Comparison of ENCODE assay signal across 8 cellular contexts in the genomic region with DNA sequence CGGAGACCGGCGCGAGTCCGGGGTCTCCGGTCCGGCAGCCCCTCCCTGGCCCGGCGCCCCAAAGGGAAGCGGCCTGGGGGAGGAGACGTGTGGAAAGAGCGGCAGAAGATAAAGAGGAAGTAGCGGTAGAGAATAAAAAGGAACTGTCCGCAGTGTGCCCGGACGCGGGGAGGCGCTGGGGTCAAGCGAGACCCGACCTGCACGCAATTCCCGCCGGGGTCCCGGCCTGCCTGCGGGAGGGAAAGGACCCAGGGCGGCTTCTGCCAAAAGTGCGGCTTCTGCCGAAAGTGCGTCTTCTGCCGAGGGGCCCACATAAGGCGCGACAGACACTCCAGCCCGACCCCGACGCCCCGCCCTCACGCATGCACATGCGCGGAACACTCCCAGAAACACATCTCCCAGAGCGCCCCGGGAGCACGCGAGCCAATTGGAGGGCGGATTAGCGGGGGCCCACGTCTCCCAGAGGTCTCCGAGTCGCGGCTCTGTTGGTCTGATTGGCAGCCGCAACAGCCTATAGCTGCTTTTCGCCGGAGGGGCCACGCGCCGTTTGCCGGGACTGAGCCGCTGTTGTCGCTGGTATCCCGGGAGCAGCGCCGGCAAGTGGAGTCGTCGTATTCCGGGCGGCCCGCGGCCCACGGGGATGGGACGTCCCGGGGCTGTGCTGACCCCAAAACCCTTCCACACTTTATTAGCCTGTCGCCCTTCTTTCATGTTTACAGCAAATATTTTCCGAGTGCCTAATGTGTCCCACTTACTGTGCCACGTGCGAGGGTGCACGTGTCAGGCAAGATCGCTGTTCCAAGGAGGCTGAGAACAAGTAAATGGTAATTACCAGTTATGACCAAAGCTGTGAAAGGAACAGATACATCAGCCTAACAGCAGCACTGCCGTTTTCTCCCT. TPM values are rescaled to one million over a fixed set of nuclear protein-coding genes. Genes with fewer than 3 reads are reported as not detected.
DNase-seq lines count a peak whose midpoint lies in the region; ATAC-seq, FAIRE-seq and TF ChIP-seq lines count a peak whose summit lies in the region.

No MANE protein-coding gene starts in this region.

- no TSS peak for BruUV-seq in HepG2 (replicated peaks; lab: Mats Ljungman, UMichigan)

- H3K4me2 ChIP-seq in BLaER1 treated with 17β-estradiol and CSF1 and Interleukin-3, amounts not matched to agents 10 nM and 100 nM = peak overlapping the region; percentile 68 to 95 (median 85)
- peak overlapping the region; percentile 95 for H3K4me2 ChIP-seq in HepG2 (ENCODE audit: low read depth, low read length)

- in situ Hi-C loops in HepG2 (cut with HindIII; ENCODE audit: extremely low pct_ligation_motif_present, low pct_unique_long_range_greater_than_20kb) = no loop called here

- CTCF ChIA-PET in activated CD4-positive, alpha-beta T cell treated with anti-CD3 and anti-CD28 coated beads, Interleukin-2, amount 10 ng/mL, durations not matched to agents 7 days and 5 days (lab: Charles Lee) = interaction anchor here (1.0 to 1.1 kb wide), 2 partner anchors 8 to 55 kb away, joined by 3 to 4 read pairs; partner anchors contain the start of gene MEFV
- CTCF ChIA-PET in HepG2 (lab: Yijun Ruan, JAX; ENCODE audit: low intra/inter-chr PET ratio, low total read pairs) = no interaction called here

- H3K4me1 ChIP-seq in BLaER1 treated with 17β-estradiol and CSF1 and Interleukin-3, amounts not matched to agents 10 nM and 100 nM = peaks cover 7 to 43% (median 21%) of the 10 kb centered on the region in 10 experiments; a peak in 18 of 20 replicates
- peaks cover 71% of the 10 kb centered on the region for H3K4me1 ChIP-seq in HepG2 (ENCODE audit: insufficient read depth, low read length)

- peak overlapping the region; percentile 98 for H3K27ac Mint-ChIP-seq in activated CD4-positive, alpha-beta T cell treated with anti-CD3 and anti-CD28 coated beads, Interleukin-2, amount 10 ng/mL, durations not matched to agents 7 days and 5 days

- TF ChIP-seq EP300 in HepG2 (IDR thresholded peaks at IDR 0.05; ENCODE audit: low read depth in 2 of 2, low read length in 2 of 2) (no peak), HepG2 (CRISPR knock-in tag; IDR thresholded peaks at IDR 0.05; ENCODE audit: borderline replicate concordance) (no peak)

- 1% methylated on average over 24 of the region's 77 CpGs for WGBS in HepG2 (ENCODE audit: low lambda C conversion rate)

- H3K27me3 ChIP-seq in BLaER1 treated with 17β-estradiol and CSF1 and Interleukin-3, amounts not matched to agents 10 nM and 100 nM = no peaks in the 10 kb centered on the region
- no peaks in the 10 kb centered on the region for H3K27me3 ChIP-seq in HepG2 (ENCODE audit: control insufficient read depth in 1 of 2, insufficient read depth in 2 of 2, low read length in 2 of 2)

- peaks cover 0 to 41% (median 25%) of the 10 kb centered on the region in 11 experiments; a peak in 14 of 22 replicates for H3K36me3 ChIP-seq in BLaER1 treated with 17β-estradiol and CSF1 and Interleukin-3, amounts not matched to agents 10 nM and 100 nM
- no peaks in the 10 kb centered on the region for H3K36me3 ChIP-seq in HepG2 (replicated peaks in 1 of 2; ENCODE audit: control insufficient read depth in 1 of 2, insufficient read depth in 2 of 2, low read length in 2 of 2)

- H3K4me1 Mint-ChIP-seq in activated CD4-positive, alpha-beta T cell treated with anti-CD3 and anti-CD28 coated beads, Interleukin-2, amount 10 ng/mL, durations not matched to agents 7 days and 5 days = peaks cover 33% of the 10 kb centered on the region

- peak overlapping the region; percentile 61 to 84 (median 76) for H3K4me3 ChIP-seq in BLaER1 treated with 17β-estradiol and CSF1 and Interleukin-3, amounts not matched to agents 10 nM and 100 nM
- H3K4me3 ChIP-seq in HepG2 (replicated peaks in 1 of 3; ENCODE audit: insufficient read depth in 1 of 3, low read depth in 2 of 3, low read length in 3 of 3) = peak overlapping the region; percentile 60 to 79 (median 71)

- H3K4me3 Mint-ChIP-seq in activated CD4-positive, alpha-beta T cell treated with anti-CD3 and anti-CD28 coated beads, Interleukin-2, amount 10 ng/mL, durations not matched to agents 7 days and 5 days = peak overlapping the region; percentile 89

- H3K27ac ChIP-seq in BLaER1 treated with 17β-estradiol and CSF1 and Interleukin-3, amounts not matched to agents 10 nM and 100 nM = peak overlapping the region; percentile 90 to 100 (median 98)
- H3K27ac ChIP-seq in HepG2 (ENCODE audit: extremely low read length, insufficient read depth, low read length) = peak overlapping the region; percentile 95

- DNase-seq in GM19240 (ENCODE audit: insufficient read length, low spot score) = peak; percentile 95
- DNase-seq in NCI-H526 (lab: John Stamatoyannopoulos, UW) = peak; percentile 94 to 97
- peak; percentile 97 for DNase-seq in activated CD4-positive, alpha-beta T cell treated with anti-CD3 and anti-CD28 coated beads, Interleukin-2, amount 10 ng/mL, durations not matched to agents 7 days and 5 days
- peak; percentile 97 for DNase-seq in dedifferentiated amniotic fluid mesenchymal stem cell (ENCODE audit: extremely low spot score)
- peak; percentile 97 for DNase-seq in HepG2 (ENCODE audit: low spot score)
- DNase-seq in stimulated activated CD4-positive, alpha-beta T cell treated with anti-CD3 and anti-CD28 coated beads, Interleukin-4, amount 100 ng/mL, for 1 hour = peak; percentile 99

- H3K9me3 ChIP-seq in BLaER1 treated with 17β-estradiol and CSF1 and Interleukin-3, amounts not matched to agents 10 nM and 100 nM (replicated peaks in 1 of 11) = peaks cover 0 to 47% (median 14%) of the 10 kb centered on the region in 11 experiments; a peak in 17 of 22 replicates
- H3K9me3 ChIP-seq in HepG2 (ENCODE audit: low read length) = no peaks in the 10 kb centered on the region

- TF ChIP-seq POLR2A in HepG2 (IDR thresholded peaks at IDR 0.05; ENCODE audit: insufficient read depth in 1 of 2, low read depth in 2 of 2, low read length in 2 of 2) = peak; percentile 82 to 94

- no peak overlapping the region for H2AFZ ChIP-seq in HepG2 (ENCODE audit: low read length)

- peaks cover 20% of the 10 kb centered on the region for H3K9me3 Mint-ChIP-seq in activated CD4-positive, alpha-beta T cell treated with anti-CD3 and anti-CD28 coated beads, Interleukin-2, amount 10 ng/mL, durations not matched to agents 7 days and 5 days

- TF ChIP-seq RAD21 in HepG2 (CRISPR knock-in tag; IDR thresholded peaks at IDR 0.05) = peak; percentile 68

- peaks cover 47% of the 10 kb centered on the region for H3K36me3 Mint-ChIP-seq in activated CD4-positive, alpha-beta T cell treated with anti-CD3 and anti-CD28 coated beads, Interleukin-2, amount 10 ng/mL, durations not matched to agents 7 days and 5 days (ENCODE audit: low read depth)

- H3K79me2 ChIP-seq in HepG2 (ENCODE audit: insufficient read depth, low read length) = no peaks in the 10 kb centered on the region

- peak overlapping the region; percentile 89 to 100 (median 96) for H3K9ac ChIP-seq in BLaER1 treated with 17β-estradiol and CSF1 and Interleukin-3, amounts not matched to agents 10 nM and 100 nM
- H3K9ac ChIP-seq in HepG2 (ENCODE audit: insufficient read depth, low read depth, low read length) = peak overlapping the region; percentile 78

- POLR2A ChIA-PET in activated CD4-positive, alpha-beta T cell treated with anti-CD3 and anti-CD28 coated beads, Interleukin-2, amount 10 ng/mL, durations not matched to agents 7 days and 5 days (lab: Charles Lee) = interaction anchor here (0.7 to 1.7 kb wide), 2 partner anchors 18 to 49 kb away, joined by 4 to 8 read pairs; partner anchors contain the start of gene ZNF263
- POLR2A ChIA-PET in HepG2 (lab: Yijun Ruan, JAX) = interaction anchor here (0.6 to 4.6 kb wide), 22 partner anchors 8 to 202 kb away, joined by 3 to 64 read pairs (median 4); partner anchors contain the start of genes NAA60, ZNF174, ZNF200 and ZNF263

- TF ChIP-seq CTCF in HepG2 (CRISPR knock-in tag; IDR thresholded peaks at IDR 0.05) = peak; percentile 56

- ATAC-seq in HG03469 (IDR thresholded peaks at IDR 0.05; ENCODE audit: unreplicated experiment) (peak; percentile 51), HepG2 (peak; percentile 92)

- intact Hi-C loops in HepG2 (cut with micrococcal nuclease; ENCODE audit: unreplicated experiment) = loop anchor here (2.0 to 5.0 kb wide), 2 partner anchors 18 to 72 kb away; partner anchors contain the start of gene ZNF263

- FAIRE-seq in HepG2 (lab: Jason Lieb, UNC) = peak; percentile 63

- H4K20me1 ChIP-seq in BLaER1 treated with 17β-estradiol and CSF1 and Interleukin-3, amounts not matched to agents 10 nM and 100 nM = no peaks in the 10 kb centered on the region
- no peaks in the 10 kb centered on the region for H4K20me1 ChIP-seq in HepG2 (ENCODE audit: insufficient read depth, low read length)

- no peaks in the 10 kb centered on the region for H3K27me3 Mint-ChIP-seq in activated CD4-positive, alpha-beta T cell treated with anti-CD3 and anti-CD28 coated beads, Interleukin-2, amount 10 ng/mL, durations not matched to agents 7 days and 5 days

RNA-seq across cellular contexts. Expression of gene MEFV, which starts 8.0 kb away (rescaled TPM):
- total RNA-seq in activated CD4-positive, alpha-beta T cell treated with anti-CD3 and anti-CD28 coated beads, Interleukin-2, amount 10 ng/mL, durations not matched to agents 7 days and 5 days = under 1 TPM in 1 of 2 experiments, not detected in 1; 0.10 TPM
- 0.11 TPM in 1 of 2 replicates, not detected in the other for total RNA-seq in HepG2 (2016; rRNA removed; fragmentation: Illumina TruSeq; extraction: Trizol)
- total RNA-seq in HepG2 (2016; cell fraction: cytosol; rRNA removed; fragmentation: Illumina TruSeq; extraction: Trizol; ENCODE audit: low read depth) = not detected in 2 replicates
- not detected in 2 replicates for total RNA-seq in HepG2 (2016; cell fraction: insoluble cytoplasmic fraction; rRNA removed; fragmentation: Illumina TruSeq; extraction: Trizol)
- total RNA-seq in HepG2 (2016; cell fraction: membrane; rRNA removed; fragmentation: Illumina TruSeq; extraction: Trizol) = not detected in 2 replicates
- not detected in 2 replicates for total RNA-seq in HepG2 (2016; cell fraction: nucleus; rRNA removed; fragmentation: Illumina TruSeq; extraction: Trizol)
- 0.07 and 0.22 TPM in 2 replicates for polyA plus RNA-seq in HepG2 (2011; rRNA removed)
- polyA plus RNA-seq in HepG2 (2011; cell fraction: cytosol; rRNA removed) = 0.01 TPM in 1 of 2 replicates, not detected in the other
- polyA plus RNA-seq in HepG2 (2011; cell fraction: nucleus; rRNA removed) = 0.07 and 0.16 TPM in 2 replicates
- polyA plus RNA-seq in HepG2 (2012) = 0.09 TPM in 1 of 2 replicates, not detected in the other
- polyA plus RNA-seq in HepG2 (2016; cell fraction: cytosol; fragmentation: Illumina TruSeq; extraction: Trizol; ENCODE audit: low read depth) = not detected in 2 replicates
- 0.15 TPM in 1 of 2 replicates, not detected in the other for polyA plus RNA-seq in HepG2 (2016; cell fraction: insoluble cytoplasmic fraction; fragmentation: Illumina TruSeq; extraction: Trizol; ENCODE audit: low read depth)
- not detected in 2 replicates for polyA plus RNA-seq in HepG2 (2016; cell fraction: membrane; fragmentation: Illumina TruSeq; extraction: Trizol; ENCODE audit: low read depth)
- not detected in 2 replicates for polyA plus RNA-seq in HepG2 (2016; cell fraction: nucleus; fragmentation: Illumina TruSeq; extraction: Trizol; ENCODE audit: insufficient read depth, low read depth)
- 0.07 and 0.12 TPM in 2 replicates for polyA minus RNA-seq in HepG2 (2011; rRNA and poly(A)+ RNA removed; ENCODE audit: low replicate concordance)
- polyA minus RNA-seq in HepG2 (2011; cell fraction: cytosol; rRNA and poly(A)+ RNA removed) = not detected in 2 replicates
- polyA minus RNA-seq in HepG2 (2011; cell fraction: nucleus; rRNA and poly(A)+ RNA removed) = not detected in 2 replicates

RNA-seq across cellular contexts. Expression of gene ZNF263, which starts 18.9 kb away (rescaled TPM):
- 10 to 100 TPM; 25.7 to 25.9 TPM for total RNA-seq in activated CD4-positive, alpha-beta T cell treated with anti-CD3 and anti-CD28 coated beads, Interleukin-2, amount 10 ng/mL, durations not matched to agents 7 days and 5 days
- 40.3 and 41.2 TPM in 2 replicates for total RNA-seq in HepG2 (2016; rRNA removed; fragmentation: Illumina TruSeq; extraction: Trizol)
- 5.3 TPM in 2 replicates for total RNA-seq in HepG2 (2016; cell fraction: cytosol; rRNA removed; fragmentation: Illumina TruSeq; extraction: Trizol; ENCODE audit: low read depth)
- total RNA-seq in HepG2 (2016; cell fraction: insoluble cytoplasmic fraction; rRNA removed; fragmentation: Illumina TruSeq; extraction: Trizol) = 37.2 and 40.1 TPM in 2 replicates
- 18.8 and 22.5 TPM in 2 replicates for total RNA-seq in HepG2 (2016; cell fraction: membrane; rRNA removed; fragmentation: Illumina TruSeq; extraction: Trizol)
- 32.1 and 42.1 TPM in 2 replicates for total RNA-seq in HepG2 (2016; cell fraction: nucleus; rRNA removed; fragmentation: Illumina TruSeq; extraction: Trizol)
- polyA plus RNA-seq in HepG2 (2011; rRNA removed) = 10.2 and 14.7 TPM in 2 replicates
- polyA plus RNA-seq in HepG2 (2011; cell fraction: cytosol; rRNA removed) = 11.3 and 11.7 TPM in 2 replicates
- polyA plus RNA-seq in HepG2 (2011; cell fraction: nucleus; rRNA removed) = 31.7 and 37.4 TPM in 2 replicates
- polyA plus RNA-seq in HepG2 (2012) = 19.6 and 24.4 TPM in 2 replicates
- polyA plus RNA-seq in HepG2 (2016; cell fraction: cytosol; fragmentation: Illumina TruSeq; extraction: Trizol; ENCODE audit: low read depth) = 2.7 TPM in 2 replicates
- 30.0 and 30.7 TPM in 2 replicates for polyA plus RNA-seq in HepG2 (2016; cell fraction: insoluble cytoplasmic fraction; fragmentation: Illumina TruSeq; extraction: Trizol; ENCODE audit: low read depth)
- polyA plus RNA-seq in HepG2 (2016; cell fraction: membrane; fragmentation: Illumina TruSeq; extraction: Trizol; ENCODE audit: low read depth) = 9.5 and 9.9 TPM in 2 replicates
- polyA plus RNA-seq in HepG2 (2016; cell fraction: nucleus; fragmentation: Illumina TruSeq; extraction: Trizol; ENCODE audit: insufficient read depth, low read depth) = 40.2 and 42.2 TPM in 2 replicates
- 17.4 and 17.7 TPM in 2 replicates for polyA minus RNA-seq in HepG2 (2011; rRNA and poly(A)+ RNA removed; ENCODE audit: low replicate concordance)
- 10.1 and 13.1 TPM in 2 replicates for polyA minus RNA-seq in HepG2 (2011; cell fraction: cytosol; rRNA and poly(A)+ RNA removed)
- 38.5 and 50.5 TPM in 2 replicates for polyA minus RNA-seq in HepG2 (2011; cell fraction: nucleus; rRNA and poly(A)+ RNA removed)

RNA-seq across cellular contexts. Expression of gene ZNF200, which starts 29.4 kb away (rescaled TPM):
- 10 to 100 TPM; 11.7 to 12.1 TPM for total RNA-seq in activated CD4-positive, alpha-beta T cell treated with anti-CD3 and anti-CD28 coated beads, Interleukin-2, amount 10 ng/mL, durations not matched to agents 7 days and 5 days
- 16.5 and 18.0 TPM in 2 replicates for total RNA-seq in HepG2 (2016; rRNA removed; fragmentation: Illumina TruSeq; extraction: Trizol)
- 3.5 and 3.9 TPM in 2 replicates for total RNA-seq in HepG2 (2016; cell fraction: cytosol; rRNA removed; fragmentation: Illumina TruSeq; extraction: Trizol; ENCODE audit: low read depth)
- total RNA-seq in HepG2 (2016; cell fraction: insoluble cytoplasmic fraction; rRNA removed; fragmentation: Illumina TruSeq; extraction: Trizol) = 15.2 and 18.5 TPM in 2 replicates
- total RNA-seq in HepG2 (2016; cell fraction: membrane; rRNA removed; fragmentation: Illumina TruSeq; extraction: Trizol) = 9.1 and 10.4 TPM in 2 replicates
- total RNA-seq in HepG2 (2016; cell fraction: nucleus; rRNA removed; fragmentation: Illumina TruSeq; extraction: Trizol) = 12.6 and 15.6 TPM in 2 replicates
- polyA plus RNA-seq in HepG2 (2011; rRNA removed) = 3.5 and 4.0 TPM in 2 replicates
- polyA plus RNA-seq in HepG2 (2011; cell fraction: cytosol; rRNA removed) = 1.9 and 2.7 TPM in 2 replicates
- polyA plus RNA-seq in HepG2 (2011; cell fraction: nucleus; rRNA removed) = 7.0 and 8.7 TPM in 2 replicates
- 4.4 and 6.0 TPM in 2 replicates for polyA plus RNA-seq in HepG2 (2012)
- 0.78 TPM in 2 replicates for polyA plus RNA-seq in HepG2 (2016; cell fraction: cytosol; fragmentation: Illumina TruSeq; extraction: Trizol; ENCODE audit: low read depth)
- polyA plus RNA-seq in HepG2 (2016; cell fraction: insoluble cytoplasmic fraction; fragmentation: Illumina TruSeq; extraction: Trizol; ENCODE audit: low read depth) = 14.6 and 15.4 TPM in 2 replicates
- 2.1 and 2.2 TPM in 2 replicates for polyA plus RNA-seq in HepG2 (2016; cell fraction: membrane; fragmentation: Illumina TruSeq; extraction: Trizol; ENCODE audit: low read depth)
- 18.5 and 20.4 TPM in 2 replicates for polyA plus RNA-seq in HepG2 (2016; cell fraction: nucleus; fragmentation: Illumina TruSeq; extraction: Trizol; ENCODE audit: insufficient read depth, low read depth)
- 5.2 and 14.9 TPM in 2 replicates for polyA minus RNA-seq in HepG2 (2011; rRNA and poly(A)+ RNA removed; ENCODE audit: low replicate concordance)
- 4.4 and 4.9 TPM in 2 replicates for polyA minus RNA-seq in HepG2 (2011; cell fraction: cytosol; rRNA and poly(A)+ RNA removed)
- 11.8 and 14.4 TPM in 2 replicates for polyA minus RNA-seq in HepG2 (2011; cell fraction: nucleus; rRNA and poly(A)+ RNA removed)

RNA-seq across cellular contexts. Expression of gene TIGD7, which starts 40.8 kb away (rescaled TPM):
- total RNA-seq in activated CD4-positive, alpha-beta T cell treated with anti-CD3 and anti-CD28 coated beads, Interleukin-2, amount 10 ng/mL, durations not matched to agents 7 days and 5 days = 1 to 10 TPM; 3.6 to 5.1 TPM
- not detected in 2 replicates for total RNA-seq in HepG2 (2016; rRNA removed; fragmentation: Illumina TruSeq; extraction: Trizol)
- total RNA-seq in HepG2 (2016; cell fraction: cytosol; rRNA removed; fragmentation: Illumina TruSeq; extraction: Trizol; ENCODE audit: low read depth) = not detected in 2 replicates
- total RNA-seq in HepG2 (2016; cell fraction: insoluble cytoplasmic fraction; rRNA removed; fragmentation: Illumina TruSeq; extraction: Trizol) = not detected in 2 replicates
- not detected in 2 replicates for total RNA-seq in HepG2 (2016; cell fraction: membrane; rRNA removed; fragmentation: Illumina TruSeq; extraction: Trizol)
- total RNA-seq in HepG2 (2016; cell fraction: nucleus; rRNA removed; fragmentation: Illumina TruSeq; extraction: Trizol) = not detected in 2 replicates
- not detected in 2 replicates for polyA plus RNA-seq in HepG2 (2011; rRNA removed)
- polyA plus RNA-seq in HepG2 (2011; cell fraction: cytosol; rRNA removed) = not detected in 2 replicates
- not detected in 2 replicates for polyA plus RNA-seq in HepG2 (2011; cell fraction: nucleus; rRNA removed)
- 0.63 and 0.88 TPM in 2 replicates for polyA plus RNA-seq in HepG2 (2012)
- polyA plus RNA-seq in HepG2 (2016; cell fraction: cytosol; fragmentation: Illumina TruSeq; extraction: Trizol; ENCODE audit: low read depth) = not detected in 2 replicates
- not detected in 2 replicates for polyA plus RNA-seq in HepG2 (2016; cell fraction: insoluble cytoplasmic fraction; fragmentation: Illumina TruSeq; extraction: Trizol; ENCODE audit: low read depth)
- polyA plus RNA-seq in HepG2 (2016; cell fraction: membrane; fragmentation: Illumina TruSeq; extraction: Trizol; ENCODE audit: low read depth) = not detected in 2 replicates
- polyA plus RNA-seq in HepG2 (2016; cell fraction: nucleus; fragmentation: Illumina TruSeq; extraction: Trizol; ENCODE audit: insufficient read depth, low read depth) = not detected in 2 replicates
- polyA minus RNA-seq in HepG2 (2011; rRNA and poly(A)+ RNA removed; ENCODE audit: low replicate concordance) = 0.08 and 2.2 TPM in 2 replicates
- polyA minus RNA-seq in HepG2 (2011; cell fraction: cytosol; rRNA and poly(A)+ RNA removed) = not detected in 2 replicates
- not detected in 2 replicates for polyA minus RNA-seq in HepG2 (2011; cell fraction: nucleus; rRNA and poly(A)+ RNA removed)

RNA-seq across cellular contexts. Expression of gene ZNF75A, which starts 40.9 kb away (rescaled TPM):
- total RNA-seq in activated CD4-positive, alpha-beta T cell treated with anti-CD3 and anti-CD28 coated beads, Interleukin-2, amount 10 ng/mL, durations not matched to agents 7 days and 5 days = 10 to 100 TPM; 42.7 to 43.8 TPM
- 1.3 and 2.1 TPM in 2 replicates for total RNA-seq in HepG2 (2016; rRNA removed; fragmentation: Illumina TruSeq; extraction: Trizol)
- 1.1 TPM in 2 replicates for total RNA-seq in HepG2 (2016; cell fraction: cytosol; rRNA removed; fragmentation: Illumina TruSeq; extraction: Trizol; ENCODE audit: low read depth)
- 1.2 and 2.0 TPM in 2 replicates for total RNA-seq in HepG2 (2016; cell fraction: insoluble cytoplasmic fraction; rRNA removed; fragmentation: Illumina TruSeq; extraction: Trizol)
- total RNA-seq in HepG2 (2016; cell fraction: membrane; rRNA removed; fragmentation: Illumina TruSeq; extraction: Trizol) = 0.31 and 0.77 TPM in 2 replicates
- total RNA-seq in HepG2 (2016; cell fraction: nucleus; rRNA removed; fragmentation: Illumina TruSeq; extraction: Trizol) = 4.0 and 4.9 TPM in 2 replicates
- 1.4 and 2.0 TPM in 2 replicates for polyA plus RNA-seq in HepG2 (2011; rRNA removed)
- 0.43 and 0.59 TPM in 2 replicates for polyA plus RNA-seq in HepG2 (2011; cell fraction: cytosol; rRNA removed)
- 3.0 and 4.0 TPM in 2 replicates for polyA plus RNA-seq in HepG2 (2011; cell fraction: nucleus; rRNA removed)
- 2.2 and 2.8 TPM in 2 replicates for polyA plus RNA-seq in HepG2 (2012)
- 0.19 and 0.28 TPM in 2 replicates for polyA plus RNA-seq in HepG2 (2016; cell fraction: cytosol; fragmentation: Illumina TruSeq; extraction: Trizol; ENCODE audit: low read depth)
- polyA plus RNA-seq in HepG2 (2016; cell fraction: insoluble cytoplasmic fraction; fragmentation: Illumina TruSeq; extraction: Trizol; ENCODE audit: low read depth) = 0.53 and 0.94 TPM in 2 replicates
- 0.18 and 0.56 TPM in 2 replicates for polyA plus RNA-seq in HepG2 (2016; cell fraction: membrane; fragmentation: Illumina TruSeq; extraction: Trizol; ENCODE audit: low read depth)
- polyA plus RNA-seq in HepG2 (2016; cell fraction: nucleus; fragmentation: Illumina TruSeq; extraction: Trizol; ENCODE audit: insufficient read depth, low read depth) = 7.5 and 9.8 TPM in 2 replicates
- 1.4 and 8.3 TPM in 2 replicates for polyA minus RNA-seq in HepG2 (2011; rRNA and poly(A)+ RNA removed; ENCODE audit: low replicate concordance)
- 0.40 and 0.70 TPM in 2 replicates for polyA minus RNA-seq in HepG2 (2011; cell fraction: cytosol; rRNA and poly(A)+ RNA removed)
- 8.1 and 9.4 TPM in 2 replicates for polyA minus RNA-seq in HepG2 (2011; cell fraction: nucleus; rRNA and poly(A)+ RNA removed)

Comparison
In these comparisons a context has a peak if more than half of its experiments do, and no peak if none do; other contexts are left out.
1. Peak in every context shown above with its lines: DNase-seq, ATAC-seq, H3K4me3 ChIP-seq and H3K27ac ChIP-seq.